ENCODE assay signal across 33 cellular contexts in the genomic region with DNA sequence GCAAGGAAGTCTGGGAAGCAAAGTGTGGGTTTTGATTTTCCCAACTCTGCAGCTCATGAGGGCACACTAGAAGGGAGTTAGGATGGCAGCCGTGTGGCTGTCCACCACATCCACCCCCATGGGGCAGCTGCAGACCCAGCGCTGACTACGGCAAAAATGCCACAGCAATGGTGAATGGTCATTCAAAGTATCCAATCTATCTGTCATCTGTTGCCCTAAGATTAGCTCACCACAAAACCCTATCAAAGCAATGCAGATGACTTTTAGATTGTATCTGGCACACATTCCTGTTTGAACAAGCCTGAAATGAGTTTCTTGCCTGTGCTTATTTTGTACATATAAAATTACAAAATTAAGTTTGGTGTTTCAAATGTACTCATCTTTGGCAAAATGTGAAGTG. TPM values are rescaled to one million over a fixed set of nuclear protein-coding genes. Genes with fewer than 3 reads are reported as not detected.
A peak's percentile ranks its signal among the peaks of the same experiment; 100 is the strongest.
DNase-seq lines count a peak whose midpoint lies in the region; TF ChIP-seq lines count a peak whose summit lies in the region.
"Had no signal": no experiment of that assay in that cellular context is flagged by ENCODE, and none has a peak within 500 bp of the region (broad histone marks: within the 10 kb centered on the region; RNA-seq: fewer than 3 reads in every experiment).

No MANE protein-coding gene starts in this region.

- H3K9ac ChIP-seq in neuronal stem cell (ENCODE audit: low read depth, low read length, poor library complexity) = no peak overlapping the region

- peaks cover 6% of the 10 kb centered on the region for H3K27me3 Mint-ChIP-seq in activated CD4-positive, alpha-beta memory T cell treated with anti-CD3 and anti-CD28 coated beads, Interleukin-2, amount 10 ng/mL, durations not matched to agents 7 days and 5 days
- H3K27me3 Mint-ChIP-seq: activated B cell treated with CpG ODN at 0.5 μM for 24 hours had no signal

- no peaks in the 10 kb centered on the region for H3K36me3 Mint-ChIP-seq in activated CD4-positive, alpha-beta memory T cell treated with anti-CD3 and anti-CD28 coated beads, Interleukin-2, amount 10 ng/mL, durations not matched to agents 7 days and 5 days (ENCODE audit: low read depth)
- H3K36me3 Mint-ChIP-seq: activated CD8-positive, alpha-beta memory T cell treated with anti-CD3 and anti-CD28 coated beads, Interleukin-2, amount 10 ng/mL, durations not matched to agents 7 days and 5 days had no signal

- no peaks in the 10 kb centered on the region for H3K79me1 ChIP-seq in neuronal stem cell (ENCODE audit: low read depth, low read length)

- H3K9me3 ChIP-seq in neuronal stem cell (replicated peaks in 1 of 2; ENCODE audit: control insufficient read depth in 2 of 2, insufficient read depth in 1 of 2, low read depth in 1 of 2, low read length in 2 of 2) = peaks cover 0 to 2% of the 10 kb centered on the region in 2 donors
- H3K9me3 ChIP-seq: ascending aorta, left lung, tibial artery, vagina had no signal

- H2BK120ac ChIP-seq in neuronal stem cell (ENCODE audit: low read depth, low read length) = no peak overlapping the region

- no peak overlapping the region for H3K27ac ChIP-seq in neuronal stem cell (replicated peaks; ENCODE audit: low read length)
- H3K27ac ChIP-seq: ascending aorta, left lung, tibial artery, vagina had no signal

- H2BK5ac ChIP-seq in neuronal stem cell (ENCODE audit: low read length) = no peak overlapping the region

- no peak overlapping the region for H3K4me3 Mint-ChIP-seq in activated CD4-positive, alpha-beta memory T cell treated with anti-CD3 and anti-CD28 coated beads, Interleukin-2, amount 10 ng/mL, durations not matched to agents 7 days and 5 days
- H3K4me3 Mint-ChIP-seq: activated B cell treated with CpG ODN at 0.5 μM for 24 hours; activated CD8-positive, alpha-beta memory T cell treated with anti-CD3 and anti-CD28 coated beads, Interleukin-2, amount 10 ng/mL, durations not matched to agents 7 days and 5 days; activated naive CD8-positive, alpha-beta T cell treated with anti-CD3 and anti-CD28 coated beads, Interleukin-2, amount 10 ng/mL, durations not matched to agents 7 days and 5 days; activated T-cell treated with anti-CD3 and anti-CD28 coated beads, Interleukin-2, amount 50 U/mL, for 4 hours had no signal

- POLR2A ChIA-PET in activated CD4-positive, alpha-beta memory T cell treated with anti-CD3 and anti-CD28 coated beads, Interleukin-2, amount 10 ng/mL, durations not matched to agents 7 days and 5 days (lab: Charles Lee) = no interaction called here

- no peak overlapping the region for H2BK15ac ChIP-seq in neuronal stem cell (ENCODE audit: low read length)

- DNase-seq in GF-D8 (lab: John Stamatoyannopoulos, UW) (peak; percentile 63), NB4 (ENCODE audit: low read depth) (peak; percentile 46), astrocyte of the hippocampus (ENCODE audit: low read depth, low spot score) (peak; percentile 33), neuronal stem cell (ENCODE audit: low spot score) (no peak), NCI-H510A treated with DMSO at 0.1 percent for 48 hours (lab: John Stamatoyannopoulos, UW) (no peak), NCI-H82 (lab: John Stamatoyannopoulos, UW) (no peak)
- no peak for DNase-seq in activated CD4-positive, alpha-beta memory T cell treated with anti-CD3 and anti-CD28 coated beads, Interleukin-2, amount 10 ng/mL, durations not matched to agents 7 days and 5 days
- DNase-seq: activated B cell treated with CpG ODN at 0.5 μM for 24 hours; activated CD4-positive, alpha-beta T cell treated with anti-CD3 and anti-CD28 coated beads, Interleukin-2, amount 50 U/mL, for 1 hour; activated CD8-positive, alpha-beta memory T cell treated with anti-CD3 and anti-CD28 coated beads, Interleukin-2, amount 10 ng/mL, durations not matched to agents 7 days and 5 days; activated gamma-delta T cell treated with Interleukin-2 at 50 U/mL for 16 hours; activated naive CD8-positive, alpha-beta T cell treated with anti-CD3 and anti-CD28 coated beads, Interleukin-2, amount 10 ng/mL, durations not matched to agents 7 days and 5 days; activated T-cell treated with anti-CD3 and anti-CD28 coated beads, Interleukin-2, amount 50 U/mL, for 4 hours; caudate nucleus; COR-L47; cortex of kidney; DMS53; effector memory CD4-positive, alpha-beta T cell; glutamatergic neuron; HCEC 1CT; left lung; mesendoderm; NCI-H2029 treated with DMSO at 0.1 percent for 48 hours; NCI-H526; SHP77 treated with DMSO at 0.1 percent for 48 hours; stimulated activated CD4-positive, alpha-beta T cell treated with anti-CD3 and anti-CD28 coated beads, Interleukin-12 subunit alpha, Interleukin-12 subunit beta, amount 100 ng/mL, for 4 hours; stimulated activated CD4-positive, alpha-beta T cell treated with anti-CD3 and anti-CD28 coated beads, Interleukin-2, amount 100 ng/mL, for 48 hours; SW 1271; T-helper 9 cell; tibial artery had no signal

- no peak overlapping the region for H4K91ac ChIP-seq in neuronal stem cell (ENCODE audit: low read depth, low read length, poor library complexity)

- H3K36me3 ChIP-seq in neuronal stem cell (replicated peaks in 1 of 2; ENCODE audit: control insufficient read depth in 2 of 2, insufficient read depth in 2 of 2, low read length in 2 of 2) = no peaks in the 10 kb centered on the region
- H3K36me3 ChIP-seq: ascending aorta, left lung, tibial artery, vagina had no signal

- no peak overlapping the region for H3K14ac ChIP-seq in neuronal stem cell (ENCODE audit: low read length)

- H3K4me3 ChIP-seq in NB4 (ENCODE audit: low read depth, low read length) (no peak overlapping the region), neuronal stem cell (ENCODE audit: low read length in 2 of 2) (no peak overlapping the region)
- H3K4me3 ChIP-seq: ascending aorta, left lung, tibial artery, vagina had no signal

- no peak overlapping the region for H3K4ac ChIP-seq in neuronal stem cell (ENCODE audit: low read length)

- H2BK12ac ChIP-seq in neuronal stem cell (ENCODE audit: low read length) = no peak overlapping the region

- H3K18ac ChIP-seq in neuronal stem cell (ENCODE audit: low read length) = peak overlapping the region; percentile 32

- peaks cover 0 to 3% (median 0%) of the 10 kb centered on the region in 3 experiments for H3K27me3 ChIP-seq in neuronal stem cell (ENCODE audit: control insufficient read depth in 3 of 3, insufficient read depth in 3 of 3, low read depth in 1 of 3, low read length in 3 of 3)
- H3K27me3 ChIP-seq: ascending aorta, left lung, tibial artery, vagina had no signal

- H2AK5ac ChIP-seq in neuronal stem cell (ENCODE audit: low read depth, low read length) = no peak overlapping the region

- no peak overlapping the region for H2AFZ ChIP-seq in neuronal stem cell (ENCODE audit: low read length)

- TF ChIP-seq CTCF in NB4 (IDR thresholded peaks at IDR 0.05; ENCODE audit: low read depth, low read length) = no peak

- H4K8ac ChIP-seq in neuronal stem cell (ENCODE audit: low read depth, low read length) = no peak overlapping the region

- no peaks in the 10 kb centered on the region for H3K4me1 Mint-ChIP-seq in activated CD4-positive, alpha-beta memory T cell treated with anti-CD3 and anti-CD28 coated beads, Interleukin-2, amount 10 ng/mL, durations not matched to agents 7 days and 5 days
- H3K4me1 Mint-ChIP-seq: activated B cell treated with CpG ODN at 0.5 μM for 24 hours had no signal

- no peaks in the 10 kb centered on the region for H3K9me3 Mint-ChIP-seq in activated CD4-positive, alpha-beta memory T cell treated with anti-CD3 and anti-CD28 coated beads, Interleukin-2, amount 10 ng/mL, durations not matched to agents 7 days and 5 days
- H3K9me3 Mint-ChIP-seq: activated B cell treated with CpG ODN at 0.5 μM for 24 hours; activated T-cell treated with anti-CD3 and anti-CD28 coated beads, Interleukin-2, amount 50 U/mL, for 4 hours had no signal

- H3K27ac Mint-ChIP-seq in activated CD4-positive, alpha-beta memory T cell treated with anti-CD3 and anti-CD28 coated beads, Interleukin-2, amount 10 ng/mL, durations not matched to agents 7 days and 5 days = no peak overlapping the region
- H3K27ac Mint-ChIP-seq: activated B cell treated with CpG ODN at 0.5 μM for 24 hours; activated CD8-positive, alpha-beta memory T cell treated with anti-CD3 and anti-CD28 coated beads, Interleukin-2, amount 10 ng/mL, durations not matched to agents 7 days and 5 days; activated naive CD8-positive, alpha-beta T cell treated with anti-CD3 and anti-CD28 coated beads, Interleukin-2, amount 10 ng/mL, durations not matched to agents 7 days and 5 days; progenitor cell of endocrine pancreas had no signal

- CTCF ChIA-PET in activated CD4-positive, alpha-beta memory T cell treated with anti-CD3 and anti-CD28 coated beads, Interleukin-2, amount 10 ng/mL, durations not matched to agents 7 days and 5 days (lab: Charles Lee) = interaction anchor here (1.5 kb wide), 1 partner anchor 9 kb away, joined by 3 read pairs; no protein-coding TSS in a partner anchor

- H3K23ac ChIP-seq in neuronal stem cell (ENCODE audit: low read depth, low read length, poor library complexity) = no peak overlapping the region

- peaks cover 2 to 4% of the 10 kb centered on the region in 2 donors for H3K4me1 ChIP-seq in neuronal stem cell (ENCODE audit: control insufficient read depth in 2 of 2, insufficient read depth in 1 of 2, low read depth in 1 of 2, low read length in 2 of 2)
- H3K4me1 ChIP-seq: ascending aorta, tibial artery, vagina had no signal

- no peak for TF ChIP-seq POLR2A in NB4 (IDR thresholded peaks at IDR 0.05; ENCODE audit: extremely low read depth, insufficient read length)

- H3K4me2 ChIP-seq in neuronal stem cell (ENCODE audit: insufficient read depth, low read length, poor library complexity, severe bottlenecking) = no peak overlapping the region

- WGBS in neuronal stem cell (ENCODE audit: extremely low coverage in 2 of 2, insufficient read length in 2 of 2, insufficient replicate concordance in 1 of 2), 2 donors = no CpG with 5 or more reads among the region's 3 CpGs

RNA-seq across cellular contexts. Expression of gene HPSE, which starts 29.7 kb away (rescaled TPM):
- polyA plus RNA-seq in neuronal stem cell (2013, experiment 1 of 2) = 0.14 TPM
- polyA plus RNA-seq in neuronal stem cell (2013, experiment 2 of 2) = 0.12 TPM
- 10 to 100 TPM; 30.4 to 32.7 TPM for total RNA-seq in activated CD4-positive, alpha-beta memory T cell treated with anti-CD3 and anti-CD28 coated beads, Interleukin-2, amount 10 ng/mL, durations not matched to agents 7 days and 5 days

Comparison
In these comparisons a context has a peak if more than half of its experiments do, and no peak if none do; other contexts are left out.
1. DNase-seq: peak in GF-D8 (single experiment), NB4 (single experiment) and astrocyte of the hippocampus (single experiment); none in neuronal stem cell (single experiment), NCI-H510A treated with DMSO at 0.1 percent for 48 hours (single experiment), activated CD4-positive, alpha-beta memory T cell treated with anti-CD3 and anti-CD28 coated beads, Interleukin-2, amount 10 ng/mL, durations not matched to agents 7 days and 5 days (single experiment) and NCI-H82 (single experiment).